21 cellular contexts compared by ENCODE assay signal in genomic region chr4:171170671-171171070, GRCh38.
DNase-seq lines count a peak whose midpoint lies in the region; ATAC-seq and TF ChIP-seq lines count a peak whose summit lies in the region.
"Had no signal": no experiment of that assay in that cellular context is flagged by ENCODE, and none has a peak within 500 bp of the region (broad histone marks: within the 10 kb centered on the region; RNA-seq: fewer than 3 reads in every experiment).

No MANE protein-coding gene starts in this region.

- H3K27me3 Mint-ChIP-seq in GM23338 (ENCODE audit: insufficient read depth, low read depth, poor library complexity): peaks cover 4% of the 10 kb centered on the region
- H3K27me3 Mint-ChIP-seq in neural progenitor cell (ENCODE audit: insufficient read depth, low read depth): no peaks in the 10 kb centered on the region
- H3K27me3 Mint-ChIP-seq in naive thymus-derived CD8-positive, alpha-beta T cell: no peaks in the 10 kb centered on the region
- H3K27me3 Mint-ChIP-seq: CD4-positive, alpha-beta T cell; CD8-positive, alpha-beta memory T cell had no signal

- H3K36me3 Mint-ChIP-seq in GM23338 (ENCODE audit: low read depth) (peaks cover 3% of the 10 kb centered on the region; the same call in 1 of the 3 replicates), neural progenitor cell (no peaks in the 10 kb centered on the region)
- H3K36me3 Mint-ChIP-seq in naive thymus-derived CD8-positive, alpha-beta T cell: peaks cover 0 to 10% (median 0%) of the 10 kb centered on the region in 3 donors
- H3K36me3 Mint-ChIP-seq: CD14-positive monocyte; CD8-positive, alpha-beta memory T cell had no signal

- H3K9me2 ChIP-seq in GM23338 (ENCODE audit: insufficient read depth): no peaks in the 10 kb centered on the region

- H3K27ac ChIP-seq in GM23338 (ENCODE audit: low read depth) (no peak overlapping the region), neural progenitor cell (no peak overlapping the region)
- H3K27ac ChIP-seq: A549; BLaER1 treated with 17β-estradiol and CSF1 and Interleukin-3, amounts not matched to agents 10 nM and 100 nM; GM23248 had no signal

- H4K20me1 ChIP-seq in GM23338 (replicated peaks; ENCODE audit: insufficient read depth): no peaks in the 10 kb centered on the region
- H4K20me1 ChIP-seq in neural progenitor cell (ENCODE audit: low read depth): no peaks in the 10 kb centered on the region
- H4K20me1 ChIP-seq: BLaER1 treated with 17β-estradiol and CSF1 and Interleukin-3, amounts not matched to agents 10 nM and 100 nM had no signal

- no peaks in the 10 kb centered on the region for H3F3A ChIP-seq in GM23338 (replicated peaks; ENCODE audit: low read depth)
- H3F3A ChIP-seq in neural progenitor cell (ENCODE audit: low read depth): no peaks in the 10 kb centered on the region

- DNase-seq in GM23338 (ENCODE audit: low spot score) (no peak), astrocyte of the hippocampus (ENCODE audit: low read depth, low spot score) (peak; percentile 3), neural progenitor cell (ENCODE audit: low spot score) (peak; percentile 4), NCI-H1105 (lab: John Stamatoyannopoulos, UW) (no peak), MV-4-11 (lab: John Stamatoyannopoulos, UW) (no peak)
- no peak for DNase-seq in naive thymus-derived CD8-positive, alpha-beta T cell
- DNase-seq: 8988T; ACHN; AML-193; BE2C; CD4-positive, alpha-beta T cell; CD8-positive, alpha-beta memory T cell; DMS 273 treated with DMSO at 0.1 percent for 48 hours; DND-41; GM23248; H7; HCEC 1CT had no signal

- no peak overlapping the region for H3K4me3 Mint-ChIP-seq in GM23338
- no peak overlapping the region for H3K4me3 Mint-ChIP-seq in neural progenitor cell
- no peak overlapping the region for H3K4me3 Mint-ChIP-seq in naive thymus-derived CD8-positive, alpha-beta T cell
- H3K4me3 Mint-ChIP-seq: CD14-positive monocyte; CD4-positive, alpha-beta T cell; CD8-positive, alpha-beta memory T cell had no signal

- TF ChIP-seq CTCF in GM23338 (conservative IDR thresholded peaks at IDR 0.05; ENCODE audit: low read depth in 2 of 2) (no peak), neural progenitor cell (IDR thresholded peaks at IDR 0.05) (no peak)

- H3K79me2 ChIP-seq in GM23338 (replicated peaks; ENCODE audit: insufficient read depth) (no peaks in the 10 kb centered on the region), neural progenitor cell (ENCODE audit: low read depth) (no peaks in the 10 kb centered on the region)

- H3K27ac Mint-ChIP-seq in GM23338 (no peak overlapping the region), neural progenitor cell (no peak overlapping the region)
- H3K27ac Mint-ChIP-seq in naive thymus-derived CD8-positive, alpha-beta T cell: no peak overlapping the region
- H3K27ac Mint-ChIP-seq: CD14-positive monocyte; CD4-positive, alpha-beta T cell; CD8-positive, alpha-beta memory T cell had no signal

- H3K36me3 ChIP-seq in GM23338 (ENCODE audit: insufficient read depth) (no peaks in the 10 kb centered on the region), neural progenitor cell (no peaks in the 10 kb centered on the region)
- H3K36me3 ChIP-seq: BE2C; BLaER1 treated with 17β-estradiol and CSF1 and Interleukin-3, amounts not matched to agents 10 nM and 100 nM had no signal

- POLR2A ChIA-PET in naive thymus-derived CD8-positive, alpha-beta T cell (lab: Charles Lee): no interaction called here

- H2AFZ ChIP-seq in GM23338 (peak overlapping the region; percentile 35; the same call in 1 of the 2 replicates), neural progenitor cell (replicated peaks) (peak overlapping the region; percentile 46)
- H2AFZ ChIP-seq: GM23248 had no signal

- H3K9ac ChIP-seq in neural progenitor cell: no peak overlapping the region
- H3K9ac ChIP-seq: BLaER1 treated with 17β-estradiol and CSF1 and Interleukin-3, amounts not matched to agents 10 nM and 100 nM; GM23248 had no signal

- H3K9me3 ChIP-seq in neural progenitor cell (ENCODE audit: low read depth): no peaks in the 10 kb centered on the region
- H3K9me3 ChIP-seq: A549, BE2C had no signal

- no peak overlapping the region for H3K4me3 ChIP-seq in GM23338
- H3K4me3 ChIP-seq in neural progenitor cell: no peak overlapping the region
- H3K4me3 ChIP-seq: A549; BLaER1 treated with 17β-estradiol and CSF1 and Interleukin-3, amounts not matched to agents 10 nM and 100 nM; GM23248 had no signal

- H3K4me1 Mint-ChIP-seq in GM23338: no peaks in the 10 kb centered on the region
- no peaks in the 10 kb centered on the region for H3K4me1 Mint-ChIP-seq in neural progenitor cell
- H3K4me1 Mint-ChIP-seq in naive thymus-derived CD8-positive, alpha-beta T cell: no peaks in the 10 kb centered on the region
- H3K4me1 Mint-ChIP-seq: CD14-positive monocyte; CD8-positive, alpha-beta memory T cell had no signal

- H3K27me3 ChIP-seq in GM23338 (ENCODE audit: insufficient read depth) (no peaks in the 10 kb centered on the region), neural progenitor cell (no peaks in the 10 kb centered on the region)
- H3K27me3 ChIP-seq: BE2C; BLaER1 treated with 17β-estradiol and CSF1 and Interleukin-3, amounts not matched to agents 10 nM and 100 nM had no signal

- H3K4me1 ChIP-seq in GM23338 (ENCODE audit: insufficient read depth): no peaks in the 10 kb centered on the region
- H3K4me1 ChIP-seq in neural progenitor cell: no peaks in the 10 kb centered on the region
- H3K4me1 ChIP-seq: A549, BE2C had no signal

- H3K4me2 ChIP-seq in GM23338: no peak overlapping the region
- no peak overlapping the region for H3K4me2 ChIP-seq in neural progenitor cell
- H3K4me2 ChIP-seq: A549 had no signal

- H3K9me3 Mint-ChIP-seq in GM23338 (peaks cover 3% of the 10 kb centered on the region; the same call in 2 of the 3 replicates), neural progenitor cell (peaks cover 4% of the 10 kb centered on the region)
- peaks cover 6 to 37% (median 17%) of the 10 kb centered on the region in 9 donors for H3K9me3 Mint-ChIP-seq in naive thymus-derived CD8-positive, alpha-beta T cell

- ATAC-seq in GM23338 (no peak), HG02763 (IDR thresholded peaks at IDR 0.05; ENCODE audit: unreplicated experiment) (peak; percentile 42)
- no peak for ATAC-seq in naive thymus-derived CD8-positive, alpha-beta T cell
- ATAC-seq: A549 had no signal

TF ChIP-seq in GM23338, 12 proteins besides CTCF, POLR2A, EP300 and RAD21 (continues in another document):
- no peak for TF ChIP-seq ZNF331 (CRISPR knock-in tag; IDR thresholded peaks at IDR 0.05; ENCODE audit: low read depth)
- no peak for TF ChIP-seq ZNF462 (CRISPR knock-in tag; IDR thresholded peaks at IDR 0.05)
- no peak for TF ChIP-seq CREB1 (CRISPR knock-in tag; IDR thresholded peaks at IDR 0.05; ENCODE audit: low read depth)
- TF ChIP-seq EZH2phosphoT487 (IDR thresholded peaks at IDR 0.05; ENCODE audit: unreplicated experiment): no peak

Comparison
In these comparisons a context has a peak if more than half of its experiments do, and no peak if none do; other contexts are left out.
1. DNase-seq: peak in astrocyte of the hippocampus (single experiment) and neural progenitor cell (single experiment); none in GM23338 (single experiment), naive thymus-derived CD8-positive, alpha-beta T cell (0 of 10), NCI-H1105 (single experiment) and MV-4-11 (single experiment).